In the genomic region with DNA sequence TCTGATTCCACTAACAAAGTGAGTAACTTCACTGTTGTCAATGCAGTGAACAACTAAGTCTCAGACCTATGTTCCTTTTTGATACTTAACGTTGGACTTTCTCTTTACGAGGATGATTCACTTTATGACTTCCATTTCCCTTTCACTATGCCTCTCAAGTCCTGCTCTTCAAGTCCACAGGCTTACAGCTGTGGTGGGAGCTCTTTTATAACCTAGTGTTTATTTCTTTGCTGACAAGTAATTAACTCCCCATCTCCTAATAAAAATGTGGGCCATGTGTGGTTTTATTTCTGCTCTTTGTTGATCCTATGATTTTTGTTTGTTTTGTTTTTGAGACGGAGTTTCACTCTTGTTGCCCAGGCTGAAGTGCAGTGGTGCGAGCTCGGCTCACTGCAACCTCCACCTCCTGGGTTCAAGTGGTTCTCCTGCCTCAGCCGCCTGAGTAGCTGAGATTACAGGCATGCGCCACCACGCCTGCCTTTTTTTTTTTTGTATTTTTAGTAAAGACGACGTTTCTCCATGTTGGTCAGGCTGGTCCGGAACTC, we compare ENCODE assay signal across 12 cellular contexts.
DNase-seq lines count a peak whose midpoint lies in the region; ATAC-seq, FAIRE-seq and TF ChIP-seq lines count a peak whose summit lies in the region.
"Had no signal": no experiment of that assay in that cellular context is flagged by ENCODE, and none has a peak within 500 bp of the region (broad histone marks: within the 10 kb centered on the region; RNA-seq: fewer than 3 reads in every experiment).

No MANE protein-coding gene starts in this region.

- H3K36me3 Mint-ChIP-seq in astrocyte (ENCODE audit: low read depth, unreplicated experiment) = peaks cover 9% of the 10 kb centered on the region

- ATAC-seq in psoas muscle = no peak

- peak overlapping the region; percentile 18 for H3K27ac Mint-ChIP-seq in astrocyte (ENCODE audit: unreplicated experiment)

- no peaks in the 10 kb centered on the region for H3K79me2 ChIP-seq in astrocyte (ENCODE audit: insufficient read depth, low read length)

- WGBS in psoas muscle, 3 donors = 86 to 89% (median 88%) methylated on average over 11 of the region's 11 CpGs

- H3K36me3 ChIP-seq in astrocyte (ENCODE audit: insufficient read depth, low read length) (peaks cover 18% of the 10 kb centered on the region), psoas muscle (ENCODE audit: insufficient read depth in 1 of 2, low read depth in 1 of 2) (peaks cover 3 to 82% of the 10 kb centered on the region in 2 donors)

- H3K4me2 ChIP-seq in astrocyte (ENCODE audit: low read length) = no peak overlapping the region

- H3K27me3 Mint-ChIP-seq in astrocyte (ENCODE audit: low read depth, unreplicated experiment) = no peaks in the 10 kb centered on the region

- H3K27me3 ChIP-seq in astrocyte (ENCODE audit: insufficient read depth, low read length) = no peaks in the 10 kb centered on the region
- H3K27me3 ChIP-seq in psoas muscle (ENCODE audit: insufficient read depth in 3 of 3, low read length in 2 of 3) = no peaks in the 10 kb centered on the region
- H3K27me3 ChIP-seq: esophagus muscularis mucosa had no signal

- no peaks in the 10 kb centered on the region for H3K4me1 Mint-ChIP-seq in astrocyte (ENCODE audit: low read depth, unreplicated experiment)

- H2AFZ ChIP-seq in astrocyte (ENCODE audit: low read depth, low read length) = no peak overlapping the region

- no peak overlapping the region for H3K9ac ChIP-seq in astrocyte (ENCODE audit: low read length)

- H3K27ac ChIP-seq in astrocyte (ENCODE audit: low read depth, low read length) (no peak overlapping the region), psoas muscle (no peak overlapping the region)
- H3K27ac ChIP-seq: 22Rv1, esophagus muscularis mucosa had no signal

- DNase-seq in NCI-H1105 treated with DMSO at 0.1 percent for 48 hours (lab: John Stamatoyannopoulos, UW) = peak; percentile 45
- no peak for DNase-seq in NCI-H1105 (lab: John Stamatoyannopoulos, UW)
- DNase-seq in LHCN-M2 (ENCODE audit: low read depth) = peak; percentile 39
- peak; percentile 4 for DNase-seq in astrocyte (ENCODE audit: low read depth)
- peak; percentile 25 for DNase-seq in skeletal muscle cell (ENCODE audit: low read depth)
- no peak for DNase-seq in psoas muscle
- DNase-seq in NCI-H345 (lab: John Stamatoyannopoulos, UW) = no peak
- DNase-seq in stimulated activated CD8-positive, alpha-beta memory T cell treated with anti-CD3 and anti-CD28 coated beads, Interleukin-4, amount 100 ng/mL, for 48 hours = no peak
- DNase-seq: mesendoderm; stimulated activated CD4-positive, alpha-beta T cell treated with anti-CD3 and anti-CD28 coated beads, Interleukin-1b, Interleukin-23, amount 100 ng/mL, for 48 hours had no signal

- H4K20me1 ChIP-seq in astrocyte (ENCODE audit: insufficient read depth, low read length) = no peaks in the 10 kb centered on the region

- H3K9me3 ChIP-seq in astrocyte (ENCODE audit: insufficient read depth, low read depth, low read length) (no peaks in the 10 kb centered on the region), psoas muscle (no peaks in the 10 kb centered on the region)
- H3K9me3 ChIP-seq: esophagus muscularis mucosa had no signal

- intact Hi-C loops in psoas muscle (cut with DNase I) = no loop called here

- peak; percentile 29 for FAIRE-seq in astrocyte (lab: Jason Lieb, UNC)

- no peak overlapping the region for H3K4me3 ChIP-seq in astrocyte (ENCODE audit: insufficient read depth, low read depth, low read length)
- H3K4me3 ChIP-seq in skeletal muscle cell (ENCODE audit: low read depth, low read length) = no peak overlapping the region
- H3K4me3 ChIP-seq in psoas muscle = no peak overlapping the region
- H3K4me3 ChIP-seq: esophagus muscularis mucosa had no signal

- H3K4me1 ChIP-seq in astrocyte (ENCODE audit: insufficient read depth, low read length) (no peaks in the 10 kb centered on the region), psoas muscle (no peaks in the 10 kb centered on the region)

- TF ChIP-seq CTCF in astrocyte (IDR thresholded peaks at IDR 0.05; ENCODE audit: insufficient read depth, low read depth, low read length) (no peak), psoas muscle (IDR thresholded peaks at IDR 0.05) (no peak)

- no peaks in the 10 kb centered on the region for H3K9me3 Mint-ChIP-seq in astrocyte (ENCODE audit: unreplicated experiment)

- H3K4me3 Mint-ChIP-seq in astrocyte (ENCODE audit: unreplicated experiment) = no peak overlapping the region

Comparison
In these comparisons a context has a peak if more than half of its experiments do, and no peak if none do; other contexts are left out.
1. DNase-seq: peak in NCI-H1105 treated with DMSO at 0.1 percent for 48 hours (single experiment), LHCN-M2 (single experiment), astrocyte (single experiment) and skeletal muscle cell (single experiment); none in NCI-H1105 (single experiment), psoas muscle (0 of 2), NCI-H345 (single experiment) and stimulated activated CD8-positive, alpha-beta memory T cell treated with anti-CD3 and anti-CD28 coated beads, Interleukin-4, amount 100 ng/mL, for 48 hours (single experiment).